Comparison of ENCODE assay signal across 9 cellular contexts in genomic region chr22:31951201-31952093, GRCh38. TPM values are rescaled to one million over a fixed set of nuclear protein-coding genes. Genes with fewer than 3 reads are reported as not detected.
DNase-seq lines count a peak whose midpoint lies in the region; ATAC-seq and TF ChIP-seq lines count a peak whose summit lies in the region.
"Had no signal": no experiment of that assay in that cellular context is flagged by ENCODE, and none has a peak within 500 bp of the region (broad histone marks: within the 10 kb centered on the region; RNA-seq: fewer than 3 reads in every experiment).

No MANE protein-coding gene starts in this region.

- H3K4me3 ChIP-seq in PC-9: no peak overlapping the region
- peak overlapping the region; percentile 51 for H3K4me3 ChIP-seq in coronary artery
- peak overlapping the region; percentile 31 for H3K4me3 ChIP-seq in neural cell (ENCODE audit: low read length)

- H3K36me3 ChIP-seq in PC-9 (ENCODE audit: low read depth) (peaks cover 25% of the 10 kb centered on the region), neural cell (ENCODE audit: insufficient read depth, low read length) (no peaks in the 10 kb centered on the region)

- H4K20me1 ChIP-seq in PC-9 (ENCODE audit: insufficient read depth) (peaks cover 19% of the 10 kb centered on the region), neural cell (ENCODE audit: insufficient read depth) (peaks cover 45% of the 10 kb centered on the region)

- no TSS peak for BruUV-seq in PC-9 (replicated peaks; lab: Mats Ljungman, UMichigan)

- no peak overlapping the region for H2AFZ ChIP-seq in PC-9
- H2AFZ ChIP-seq in neural cell (ENCODE audit: low read depth, low read length): no peak overlapping the region

- H3K9ac ChIP-seq in neural cell (ENCODE audit: low read length): peak overlapping the region; percentile 9

- H3K27me3 ChIP-seq in PC-9 (ENCODE audit: insufficient read depth, low read depth): no peaks in the 10 kb centered on the region
- no peaks in the 10 kb centered on the region for H3K27me3 ChIP-seq in neural cell (ENCODE audit: insufficient read depth, low read depth, low read length)

- no peak for TF ChIP-seq RAD21 in neural cell (conservative IDR thresholded peaks at IDR 0.05)

- H3K4me1 ChIP-seq in PC-9 (replicated peaks; ENCODE audit: insufficient read depth): peaks cover 27% of the 10 kb centered on the region

- H3K9me3 ChIP-seq in PC-9 (ENCODE audit: insufficient read depth, low read depth) (no peaks in the 10 kb centered on the region), neural cell (ENCODE audit: low read length) (no peaks in the 10 kb centered on the region)

- DNase-seq in PC-9 (no peak), coronary artery (ENCODE audit: low spot score) (no peak), DMS 273 (lab: John Stamatoyannopoulos, UW; ENCODE audit: unreplicated experiment) (no peak), OCI-M2 (lab: John Stamatoyannopoulos, UW; ENCODE audit: unreplicated experiment) (no peak)
- DNase-seq: MM.1S had no signal

- ATAC-seq in HG02885 (IDR thresholded peaks at IDR 0.05; ENCODE audit: poor library complexity, unreplicated experiment): no peak
- ATAC-seq in GM18907 (IDR thresholded peaks at IDR 0.05; ENCODE audit: unreplicated experiment): no peak

- H3K79me2 ChIP-seq in PC-9 (ENCODE audit: low read depth) (peaks cover 87% of the 10 kb centered on the region), neural cell (replicated peaks; ENCODE audit: insufficient read depth, low read length) (peaks cover 91% of the 10 kb centered on the region)

- intact Hi-C loops in PC-9 (cut with micrococcal nuclease; ENCODE audit: unreplicated experiment): no loop called here

- H3F3A ChIP-seq in PC-9 (ENCODE audit: insufficient read depth, low read depth) (peaks cover 35% of the 10 kb centered on the region; the same call in 1 of the 2 replicates), neural cell (ENCODE audit: insufficient read depth, low read length, poor library complexity, severe bottlenecking) (no peaks in the 10 kb centered on the region)

- CTCF ChIA-PET in PC-9 (lab: Charles Lee): no interaction called here

- TF ChIP-seq CTCF in C4-2B (conservative IDR thresholded peaks at IDR 0.05) (no peak), PC-9 (conservative IDR thresholded peaks at IDR 0.05) (no peak), coronary artery (IDR thresholded peaks at IDR 0.05) (no peak), neural cell (IDR thresholded peaks at IDR 0.05; ENCODE audit: poor library complexity, severe bottlenecking) (no peak)

- POLR2A ChIA-PET in PC-9 (lab: Charles Lee; ENCODE audit: unreplicated experiment): no interaction called here

- TF ChIP-seq EP300 in neural cell (conservative IDR thresholded peaks at IDR 0.05; ENCODE audit: poor library complexity, severe bottlenecking): no peak

- H3K4me2 ChIP-seq in PC-9 (no peak overlapping the region), neural cell (ENCODE audit: low read length) (no peak overlapping the region)

- peak overlapping the region; percentile 17; the same call in 1 of the 2 replicates for H3K27ac ChIP-seq in C4-2B
- peak overlapping the region; percentile 33 for H3K27ac ChIP-seq in PC-9
- H3K27ac ChIP-seq in coronary artery: peak overlapping the region; percentile 74 to 91
- no peak overlapping the region for H3K27ac ChIP-seq in neural cell (ENCODE audit: low read length)

- H3K9me2 ChIP-seq in PC-9 (ENCODE audit: insufficient read depth): no peaks in the 10 kb centered on the region
- H3K9me2 ChIP-seq in neural cell (ENCODE audit: insufficient read depth, low read length): no peaks in the 10 kb centered on the region

TF ChIP-seq in neural cell, 6 proteins besides CTCF, POLR2A, EP300 and RAD21:
- TF ChIP-seq POLR2AphosphoS5 (IDR thresholded peaks at IDR 0.05) (no peak), EZH2 (IDR thresholded peaks at IDR 0.05; ENCODE audit: borderline replicate concordance, insufficient read depth, low read length, poor library complexity, severe bottlenecking) (no peak), REST (IDR thresholded peaks at IDR 0.05; ENCODE audit: borderline replicate concordance) (no peak)

RNA-seq across cellular contexts. Expression of gene YWHAH, which starts 7.1 kb away (rescaled TPM):
- 131 and 132 TPM in 2 replicates for total RNA-seq in PC-9 (2021)
- 298 and 300 TPM in 2 replicates for polyA plus RNA-seq in neural cell
- polyA minus RNA-seq in neural cell: 214 and 224 TPM in 2 replicates
